21 cellular contexts compared by ENCODE assay signal in genomic region chr4:17688011-17688441, GRCh38.
DNase-seq lines count a peak whose midpoint lies in the region; ATAC-seq, FAIRE-seq and TF ChIP-seq lines count a peak whose summit lies in the region.
"Had no signal": no experiment of that assay in that cellular context is flagged by ENCODE, and none has a peak within 500 bp of the region (broad histone marks: within the 10 kb centered on the region; RNA-seq: fewer than 3 reads in every experiment).

No MANE protein-coding gene starts in this region.

- peaks cover 4% of the 10 kb centered on the region for H3K4me1 ChIP-seq in astrocyte (ENCODE audit: insufficient read depth, low read length)
- H3K4me1 ChIP-seq: esophagus muscularis mucosa, HAP-1, vagina had no signal

- H3K9me3 ChIP-seq in astrocyte (ENCODE audit: insufficient read depth, low read depth, low read length), result no peaks in the 10 kb centered on the region
- H3K9me3 ChIP-seq: esophagus muscularis mucosa, HAP-1, vagina had no signal

- peak overlapping the region; percentile 64 for H3K27ac Mint-ChIP-seq in astrocyte (ENCODE audit: unreplicated experiment)
- no peak overlapping the region for H3K27ac Mint-ChIP-seq in CD14-positive monocyte
- H3K27ac Mint-ChIP-seq: activated CD4-positive, alpha-beta memory T cell treated with anti-CD3 and anti-CD28 coated beads for 36 hours; activated T-helper 1 cell treated with anti-CD3 and anti-CD28 coated beads, Interleukin-12 subunit alpha, Interleukin-12 subunit beta, Interleukin-2, Interleukin-4 antibody, amounts not matched to agents 30 ng/mL and 10 ng/mL and 1 ng/mL, durations not matched to agents 14 hours and 24 hours and 36 hours; dendritic cell treated with granulocyte-macrophage colony-stimulating factor and Interleukin-4, amounts not matched to agents 40 ng/mL and 50 ng/mL, for 4 days had no signal

- no peaks in the 10 kb centered on the region for H3K27me3 ChIP-seq in astrocyte (ENCODE audit: insufficient read depth, low read length)
- H3K27me3 ChIP-seq: esophagus muscularis mucosa, vagina had no signal

- H3K4me3 Mint-ChIP-seq in astrocyte (ENCODE audit: unreplicated experiment), result no peak overlapping the region
- no peak overlapping the region for H3K4me3 Mint-ChIP-seq in CD14-positive monocyte
- H3K4me3 Mint-ChIP-seq: activated CD4-positive, alpha-beta memory T cell treated with anti-CD3 and anti-CD28 coated beads for 36 hours; activated T-helper 1 cell treated with anti-CD3 and anti-CD28 coated beads, Interleukin-12 subunit alpha, Interleukin-12 subunit beta, Interleukin-2, Interleukin-4 antibody, amounts not matched to agents 30 ng/mL and 10 ng/mL and 1 ng/mL, durations not matched to agents 14 hours and 24 hours and 36 hours; dendritic cell treated with granulocyte-macrophage colony-stimulating factor and Interleukin-4, amounts not matched to agents 40 ng/mL and 50 ng/mL, for 4 days; naive thymus-derived CD8-positive, alpha-beta T cell had no signal

- no peaks in the 10 kb centered on the region for H3K27me3 Mint-ChIP-seq in astrocyte (ENCODE audit: low read depth, unreplicated experiment)
- H3K27me3 Mint-ChIP-seq in CD14-positive monocyte (ENCODE audit: low read depth in 3 of 3), result peaks cover 0 to 5% (median 2%) of the 10 kb centered on the region in 3 donors

- no peak for TF ChIP-seq CTCF in astrocyte (IDR thresholded peaks at IDR 0.05; ENCODE audit: insufficient read depth, low read depth, low read length)
- no peak for TF ChIP-seq CTCF in CD14-positive monocyte (IDR thresholded peaks at IDR 0.05)

- H3K79me2 ChIP-seq in astrocyte (ENCODE audit: insufficient read depth, low read length), result no peaks in the 10 kb centered on the region

- H4K20me1 ChIP-seq in astrocyte (ENCODE audit: insufficient read depth, low read length), result no peaks in the 10 kb centered on the region

- ATAC-seq in HG02840 (IDR thresholded peaks at IDR 0.05; ENCODE audit: low FRiP score, unreplicated experiment), result no peak
- ATAC-seq in GM21717 (IDR thresholded peaks at IDR 0.05; ENCODE audit: unreplicated experiment), result no peak
- ATAC-seq: left lobe of liver; naive thymus-derived CD8-positive, alpha-beta T cell had no signal

- intact Hi-C loops in CD14-positive monocyte (cut with micrococcal nuclease), result no loop called here

- peak; percentile 14 for DNase-seq in AG20443 (ENCODE audit: low spot score)
- peak; percentile 89 for DNase-seq in HT1080 (ENCODE audit: low read depth)
- DNase-seq in astrocyte (ENCODE audit: low read depth), result peak; percentile 59
- DNase-seq in myocyte (ENCODE audit: low read depth), result peak; percentile 5
- DNase-seq in NCI-H446 treated with DMSO at 0.1 percent for 48 hours (lab: John Stamatoyannopoulos, UW), result no peak
- DNase-seq in CD14-positive monocyte (ENCODE audit: low spot score), result no peak
- DNase-seq: activated CD4-positive, alpha-beta memory T cell treated with anti-CD3 and anti-CD28 coated beads for 36 hours; hippocampal formation; naive thymus-derived CD8-positive, alpha-beta T cell; NCI-H2171 treated with DMSO at 0.1 percent for 48 hours; NK-92 treated with Interleukin-12 subunit alpha and Interleukin-12 subunit beta, amount 100 ng/mL, for 24 hours; SHP77 treated with DMSO at 0.1 percent for 48 hours; stimulated activated CD4-positive, alpha-beta T cell treated with anti-CD3 and anti-CD28 coated beads, Interleukin-4, amount 100 ng/mL, for 4 hours had no signal

- no peaks in the 10 kb centered on the region for H3K36me3 Mint-ChIP-seq in astrocyte (ENCODE audit: low read depth, unreplicated experiment)
- no peaks in the 10 kb centered on the region for H3K36me3 Mint-ChIP-seq in CD14-positive monocyte
- H3K36me3 Mint-ChIP-seq: activated CD4-positive, alpha-beta memory T cell treated with anti-CD3 and anti-CD28 coated beads for 36 hours; naive thymus-derived CD8-positive, alpha-beta T cell had no signal

- peak overlapping the region; percentile 43 for H3K27ac ChIP-seq in astrocyte (ENCODE audit: low read depth, low read length)
- H3K27ac ChIP-seq: esophagus muscularis mucosa, vagina had no signal

- no peak for FAIRE-seq in astrocyte (lab: Jason Lieb, UNC)

- H3K4me2 ChIP-seq in astrocyte (ENCODE audit: low read length), result peak overlapping the region; percentile 76

- no peak overlapping the region for H3K4me3 ChIP-seq in astrocyte (ENCODE audit: insufficient read depth, low read depth, low read length)
- H3K4me3 ChIP-seq: esophagus muscularis mucosa, HAP-1, vagina had no signal

- H3K36me3 ChIP-seq in astrocyte (ENCODE audit: insufficient read depth, low read length), result no peaks in the 10 kb centered on the region
- H3K36me3 ChIP-seq: esophagus muscularis mucosa, HAP-1, vagina had no signal

- H3K4me1 Mint-ChIP-seq in astrocyte (ENCODE audit: low read depth, unreplicated experiment), result peaks cover 10% of the 10 kb centered on the region
- no peaks in the 10 kb centered on the region for H3K4me1 Mint-ChIP-seq in CD14-positive monocyte

- H2AFZ ChIP-seq in astrocyte (ENCODE audit: low read depth, low read length), result peak overlapping the region; percentile 76

- no peaks in the 10 kb centered on the region for H3K9me3 Mint-ChIP-seq in astrocyte (ENCODE audit: unreplicated experiment)
- H3K9me3 Mint-ChIP-seq in CD14-positive monocyte, result peaks cover 0 to 6% (median 0%) of the 10 kb centered on the region in 7 donors
- H3K9me3 Mint-ChIP-seq: activated CD4-positive, alpha-beta memory T cell treated with anti-CD3 and anti-CD28 coated beads for 36 hours; activated T-helper 1 cell treated with anti-CD3 and anti-CD28 coated beads, Interleukin-12 subunit alpha, Interleukin-12 subunit beta, Interleukin-2, Interleukin-4 antibody, amounts not matched to agents 30 ng/mL and 10 ng/mL and 1 ng/mL, durations not matched to agents 14 hours and 24 hours and 36 hours; dendritic cell treated with granulocyte-macrophage colony-stimulating factor and Interleukin-4, amounts not matched to agents 40 ng/mL and 50 ng/mL, for 4 days; naive thymus-derived CD8-positive, alpha-beta T cell had no signal

- peak overlapping the region; percentile 47 for H3K9ac ChIP-seq in astrocyte (ENCODE audit: low read length)

Comparison
In these comparisons a context has a peak if more than half of its experiments do, and no peak if none do; other contexts are left out.
1. DNase-seq: peak in AG20443 (single experiment), HT1080 (single experiment), astrocyte (single experiment) and myocyte (single experiment); none in NCI-H446 treated with DMSO at 0.1 percent for 48 hours (single experiment) and CD14-positive monocyte (single experiment).